In genomic region chr2:150644298-150645067, GRCh38 we compare ENCODE assay signal across 1 cellular context.
TF ChIP-seq lines count a peak whose summit lies in the region.

No MANE protein-coding gene starts in this region.

TF ChIP-seq in SK-N-SH, 30 proteins besides CTCF, POLR2A, EP300 and RAD21 (continued from another document):
- TF ChIP-seq TCF12 (IDR thresholded peaks at IDR 0.05) (peak; percentile 87), EZH2phosphoT487 (IDR thresholded peaks at IDR 0.05; ENCODE audit: borderline replicate concordance, low read depth) (no peak), POLR2AphosphoS5 (IDR thresholded peaks at IDR 0.05; ENCODE audit: low read depth, low read length) (no peak), NFIC (IDR thresholded peaks at IDR 0.05; ENCODE audit: borderline replicate concordance) (no peak; the same call in 1 of the 2 replicates), FOSL2 (IDR thresholded peaks at IDR 0.05; ENCODE audit: borderline replicate concordance, low read depth) (peak; percentile 78), IRF3 (IDR thresholded peaks at IDR 0.05; ENCODE audit: low read depth, low read length) (no peak), SIN3A (IDR thresholded peaks at IDR 0.05; ENCODE audit: borderline replicate concordance, low read depth, low read length) (no peak), TEAD4 (IDR thresholded peaks at IDR 0.05; ENCODE audit: borderline replicate concordance, insufficient read depth) (no peak), JUND (IDR thresholded peaks at IDR 0.05) (peak; percentile 83; the same call in 1 of the 2 replicates), RCOR1 (IDR thresholded peaks at IDR 0.05; ENCODE audit: low read length) (no peak), SMC3 (IDR thresholded peaks at IDR 0.05; ENCODE audit: low read depth, low read length) (no peak), NRF1 (IDR thresholded peaks at IDR 0.05; ENCODE audit: low read depth, low read length) (no peak), CHD2 (IDR thresholded peaks at IDR 0.05; ENCODE audit: low read length, partially characterized antibody) (no peak), FOXM1 (IDR thresholded peaks at IDR 0.05; ENCODE audit: low read depth) (no peak), RXRA (IDR thresholded peaks at IDR 0.05; ENCODE audit: borderline replicate concordance, low read depth) (peak; percentile 20; the same call in 1 of the 2 replicates), GABPA (IDR thresholded peaks at IDR 0.05; ENCODE audit: low read depth) (peak; percentile 19; the same call in 1 of the 2 replicates)
- TF ChIP-seq, protein P1, sequence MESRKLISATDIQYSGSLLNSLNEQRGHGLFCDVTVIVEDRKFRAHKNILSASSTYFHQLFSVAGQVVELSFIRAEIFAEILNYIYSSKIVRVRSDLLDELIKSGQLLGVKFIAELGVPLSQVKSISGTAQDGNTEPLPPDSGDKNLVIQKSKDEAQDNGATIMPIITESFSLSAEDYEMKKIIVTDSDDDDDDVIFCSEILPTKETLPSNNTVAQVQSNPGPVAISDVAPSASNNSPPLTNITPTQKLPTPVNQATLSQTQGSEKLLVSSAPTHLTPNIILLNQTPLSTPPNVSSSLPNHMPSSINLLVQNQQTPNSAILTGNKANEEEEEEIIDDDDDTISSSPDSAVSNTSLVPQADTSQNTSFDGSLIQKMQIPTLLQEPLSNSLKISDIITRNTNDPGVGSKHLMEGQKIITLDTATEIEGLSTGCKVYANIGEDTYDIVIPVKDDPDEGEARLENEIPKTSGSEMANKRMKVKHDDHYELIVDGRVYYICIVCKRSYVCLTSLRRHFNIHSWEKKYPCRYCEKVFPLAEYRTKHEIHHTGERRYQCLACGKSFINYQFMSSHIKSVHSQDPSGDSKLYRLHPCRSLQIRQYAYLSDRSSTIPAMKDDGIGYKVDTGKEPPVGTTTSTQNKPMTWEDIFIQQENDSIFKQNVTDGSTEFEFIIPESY (IDR thresholded peaks at IDR 0.05; ENCODE audit: borderline replicate concordance, low read depth): no peak
- TF ChIP-seq, protein P2, sequence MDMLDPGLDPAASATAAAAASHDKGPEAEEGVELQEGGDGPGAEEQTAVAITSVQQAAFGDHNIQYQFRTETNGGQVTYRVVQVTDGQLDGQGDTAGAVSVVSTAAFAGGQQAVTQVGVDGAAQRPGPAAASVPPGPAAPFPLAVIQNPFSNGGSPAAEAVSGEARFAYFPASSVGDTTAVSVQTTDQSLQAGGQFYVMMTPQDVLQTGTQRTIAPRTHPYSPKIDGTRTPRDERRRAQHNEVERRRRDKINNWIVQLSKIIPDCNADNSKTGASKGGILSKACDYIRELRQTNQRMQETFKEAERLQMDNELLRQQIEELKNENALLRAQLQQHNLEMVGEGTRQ (IDR thresholded peaks at IDR 0.05; ENCODE audit: borderline replicate concordance, low read depth, low read length): no peak
- TF ChIP-seq, protein P3, sequence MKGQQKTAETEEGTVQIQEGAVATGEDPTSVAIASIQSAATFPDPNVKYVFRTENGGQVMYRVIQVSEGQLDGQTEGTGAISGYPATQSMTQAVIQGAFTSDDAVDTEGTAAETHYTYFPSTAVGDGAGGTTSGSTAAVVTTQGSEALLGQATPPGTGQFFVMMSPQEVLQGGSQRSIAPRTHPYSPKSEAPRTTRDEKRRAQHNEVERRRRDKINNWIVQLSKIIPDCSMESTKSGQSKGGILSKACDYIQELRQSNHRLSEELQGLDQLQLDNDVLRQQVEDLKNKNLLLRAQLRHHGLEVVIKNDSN (IDR thresholded peaks at IDR 0.05; ENCODE audit: borderline replicate concordance, low read depth): no peak
- TF ChIP-seq, protein P4, sequence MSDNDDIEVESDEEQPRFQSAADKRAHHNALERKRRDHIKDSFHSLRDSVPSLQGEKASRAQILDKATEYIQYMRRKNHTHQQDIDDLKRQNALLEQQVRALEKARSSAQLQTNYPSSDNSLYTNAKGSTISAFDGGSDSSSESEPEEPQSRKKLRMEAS (IDR thresholded peaks at IDR 0.05; ENCODE audit: low read depth): peak; percentile 32; the same call in 1 of the 2 replicates
